ENCODE assay signal across 12 cellular contexts in the genomic region with DNA sequence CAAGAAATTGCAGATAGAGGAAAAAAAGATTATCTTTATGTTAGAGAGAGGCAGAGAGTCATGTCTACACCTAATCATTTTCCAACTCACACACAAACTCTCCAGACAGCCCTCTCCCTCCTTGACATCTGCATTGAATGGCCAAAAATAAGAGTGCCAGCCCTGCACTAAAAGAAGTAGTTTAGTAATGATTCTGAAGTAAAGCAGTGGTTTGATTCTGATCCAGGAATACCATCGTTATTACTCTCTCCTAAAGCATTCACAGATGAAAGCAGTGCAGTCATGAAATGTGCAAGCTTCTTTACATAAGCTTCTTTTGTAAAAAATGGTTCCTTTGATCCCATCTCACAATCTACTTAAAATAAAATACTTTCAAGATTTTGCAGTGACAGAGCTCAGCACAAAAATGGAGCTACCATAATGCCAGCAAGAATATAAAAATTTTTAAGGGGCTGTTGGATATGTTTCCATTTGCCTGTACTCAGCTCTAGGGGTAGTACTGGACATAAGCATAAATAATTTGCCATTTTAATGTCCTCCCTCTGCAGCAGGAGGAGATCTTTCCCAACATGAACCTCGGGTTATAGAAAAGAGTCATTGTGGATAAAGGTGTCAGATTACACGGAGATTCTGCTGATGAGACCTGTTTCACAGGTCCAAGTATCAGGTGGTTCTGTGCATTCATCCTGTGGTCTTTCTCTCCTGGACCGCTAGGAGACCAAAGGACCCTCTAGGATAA.
A peak's percentile ranks its signal among the peaks of the same experiment; 100 is the strongest.
DNase-seq lines count a peak whose midpoint lies in the region; ATAC-seq and TF ChIP-seq lines count a peak whose summit lies in the region.
"Had no signal": no experiment of that assay in that cellular context is flagged by ENCODE, and none has a peak within 500 bp of the region (broad histone marks: within the 10 kb centered on the region; RNA-seq: fewer than 3 reads in every experiment).

No MANE protein-coding gene starts in this region.

- no peaks in the 10 kb centered on the region for H3K27me3 ChIP-seq in ovary
- no peaks in the 10 kb centered on the region for H3K27me3 ChIP-seq in psoas muscle (ENCODE audit: insufficient read depth in 3 of 3, low read length in 2 of 3)
- H3K27me3 ChIP-seq in PC-9 (ENCODE audit: insufficient read depth, low read depth) = no peaks in the 10 kb centered on the region
- H3K27me3 ChIP-seq: adrenal gland had no signal

- intact Hi-C loops in ovary (cut with DNase I) (no loop called here), psoas muscle (cut with DNase I) (no loop called here), PC-9 (cut with micrococcal nuclease; ENCODE audit: unreplicated experiment) (no loop called here)

- H4K20me1 ChIP-seq in PC-9 (ENCODE audit: insufficient read depth) = no peaks in the 10 kb centered on the region

- H3K36me3 ChIP-seq in ovary (no peaks in the 10 kb centered on the region), psoas muscle (ENCODE audit: insufficient read depth in 1 of 2, low read depth in 1 of 2) (no peaks in the 10 kb centered on the region), PC-9 (ENCODE audit: low read depth) (no peaks in the 10 kb centered on the region)
- H3K36me3 ChIP-seq: adrenal gland had no signal

- no peak overlapping the region for H3K27ac ChIP-seq in ovary
- no peak overlapping the region for H3K27ac ChIP-seq in psoas muscle
- H3K27ac ChIP-seq in PC-9 = no peak overlapping the region
- H3K27ac ChIP-seq: adrenal gland had no signal

- H3K4me1 ChIP-seq in ovary (ENCODE audit: insufficient read depth) (no peaks in the 10 kb centered on the region), psoas muscle (no peaks in the 10 kb centered on the region), PC-9 (replicated peaks; ENCODE audit: insufficient read depth) (no peaks in the 10 kb centered on the region)
- H3K4me1 ChIP-seq: adrenal gland had no signal

- H3F3A ChIP-seq in PC-9 (ENCODE audit: insufficient read depth, low read depth) = no peaks in the 10 kb centered on the region

- POLR2A ChIA-PET in PC-9 (lab: Charles Lee; ENCODE audit: unreplicated experiment) = no interaction called here

- H3K4me3 ChIP-seq in AG10803 (ENCODE audit: low read length) (no peak overlapping the region), ovary (no peak overlapping the region), psoas muscle (no peak overlapping the region), PC-9 (no peak overlapping the region)
- H3K4me3 ChIP-seq: adrenal gland had no signal

- ATAC-seq in SK-N-SH treated with all-trans-retinoic acid at 6 μM for 48 hours (peak; percentile 98), psoas muscle (no peak)
- ATAC-seq: activated CD8-positive, alpha-beta memory T cell treated with anti-CD3 and anti-CD28 coated beads, Interleukin-2, amount 10 ng/mL, durations not matched to agents 7 days and 5 days had no signal

- peak; percentile 91 for DNase-seq in AG10803 (ENCODE audit: low read depth)
- DNase-seq in HCEC 1CT = peak; percentile 64
- peak; percentile 32 for DNase-seq in kidney glomerular epithelial cell (lab: John Stamatoyannopoulos, UW)
- no peak for DNase-seq in ovary
- DNase-seq in GM19238 (ENCODE audit: insufficient read length, low spot score) = no peak
- DNase-seq in psoas muscle = no peak
- no peak for DNase-seq in PC-9
- DNase-seq: activated CD8-positive, alpha-beta memory T cell treated with anti-CD3 and anti-CD28 coated beads, Interleukin-2, amount 10 ng/mL, durations not matched to agents 7 days and 5 days; adrenal gland; COR-L47; MV-4-11 had no signal

- H2AFZ ChIP-seq in PC-9 = no peak overlapping the region

- no peak for TF ChIP-seq POLR2A in ovary (IDR thresholded peaks at IDR 0.05)

- CTCF ChIA-PET in PC-9 (lab: Charles Lee) = no interaction called here

- 48 to 53% (median 52%) methylated on average over 4 of the region's 4 CpGs for WGBS in ovary, 3 donors
- 38 to 42% (median 41%) methylated on average over 4 of the region's 4 CpGs for WGBS in psoas muscle, 3 donors

- no peak for TF ChIP-seq EP300 in ovary (IDR thresholded peaks at IDR 0.05)

- H3K9me3 ChIP-seq in ovary (no peaks in the 10 kb centered on the region), psoas muscle (peaks cover 9% of the 10 kb centered on the region), PC-9 (ENCODE audit: insufficient read depth, low read depth) (no peaks in the 10 kb centered on the region)
- H3K9me3 ChIP-seq: adrenal gland had no signal

- no peaks in the 10 kb centered on the region for H3K9me2 ChIP-seq in PC-9 (ENCODE audit: insufficient read depth)

- TF ChIP-seq CTCF in AG10803 (conservative IDR thresholded peaks at IDR 0.05; ENCODE audit: low read length) (no peak; the same call in 1 of the 2 replicates), ovary (IDR thresholded peaks at IDR 0.05) (no peak), psoas muscle (IDR thresholded peaks at IDR 0.05) (no peak), PC-9 (conservative IDR thresholded peaks at IDR 0.05) (no peak)

- no peaks in the 10 kb centered on the region for H3K79me2 ChIP-seq in PC-9 (ENCODE audit: low read depth)

- no peak overlapping the region for H3K4me2 ChIP-seq in PC-9

- BruUV-seq in PC-9 (replicated peaks; lab: Mats Ljungman, UMichigan) = no TSS peak

TF ChIP-seq in SK-N-SH treated with all-trans-retinoic acid at 6 μM for 48 hours, 23 proteins besides CTCF, POLR2A, EP300 and RAD21:
- 0 out of 2 replicates have a peak, but pooled peaks have one; percentile 13 for TF ChIP-seq ZNF70 (CRISPR knock-in tag; IDR thresholded peaks at IDR 0.05)
- no peak for TF ChIP-seq ZFP30 (CRISPR knock-in tag; IDR thresholded peaks at IDR 0.05)

Comparison
In these comparisons a context has a peak if more than half of its experiments do, and no peak if none do; other contexts are left out.
1. DNase-seq: peak in AG10803 (single experiment), HCEC 1CT (single experiment) and kidney glomerular epithelial cell (single experiment); none in ovary (0 of 5), GM19238 (single experiment), psoas muscle (0 of 2) and PC-9 (0 of 2).